Comparison of ENCODE assay signal across 13 cellular contexts in genomic region chr3:43953814-43954241, GRCh38.
A peak's percentile ranks its signal among the peaks of the same experiment; 100 is the strongest.
DNase-seq lines count a peak whose midpoint lies in the region; ATAC-seq and TF ChIP-seq lines count a peak whose summit lies in the region.
"Had no signal": no experiment of that assay in that cellular context is flagged by ENCODE, and none has a peak within 500 bp of the region (broad histone marks: within the 10 kb centered on the region; RNA-seq: fewer than 3 reads in every experiment).

No MANE protein-coding gene starts in this region.

- TF ChIP-seq CTCF in choroid plexus epithelial cell (conservative IDR thresholded peaks at IDR 0.05; ENCODE audit: low read depth, low read length) (no peak), osteoblast (IDR thresholded peaks at IDR 0.05; ENCODE audit: extremely low read depth, low read depth, low read length) (no peak), uterus (IDR thresholded peaks at IDR 0.05) (no peak)

- intact Hi-C loops in uterus (cut with DNase I; ENCODE audit: low total_unique reads), result no loop called here

- no peak overlapping the region for H3K27ac ChIP-seq in osteoblast (ENCODE audit: low read depth, low read length)
- no peak overlapping the region for H3K27ac ChIP-seq in uterus
- H3K27ac ChIP-seq: foreskin keratinocyte had no signal

- H3K4me1 ChIP-seq in osteoblast (ENCODE audit: insufficient read depth, low read length) (peaks cover 8% of the 10 kb centered on the region), uterus (no peaks in the 10 kb centered on the region)
- H3K4me1 ChIP-seq: foreskin keratinocyte had no signal

- no peaks in the 10 kb centered on the region for H3K9me3 ChIP-seq in osteoblast (ENCODE audit: low read depth, low read length)
- H3K9me3 ChIP-seq in uterus, result no peaks in the 10 kb centered on the region

- TF ChIP-seq POLR2A in uterus (IDR thresholded peaks at IDR 0.05), result no peak

- H3K4me3 ChIP-seq in choroid plexus epithelial cell (ENCODE audit: low read depth, low read length), result no peak overlapping the region
- H3K4me3 ChIP-seq in osteoblast (ENCODE audit: insufficient read depth, low read length), result peak overlapping the region; percentile 18
- no peak overlapping the region for H3K4me3 ChIP-seq in uterus

- H3K36me3 ChIP-seq in osteoblast (ENCODE audit: insufficient read depth, low read length) (no peaks in the 10 kb centered on the region), uterus (no peaks in the 10 kb centered on the region)

- peaks cover 19% of the 10 kb centered on the region for H3K27me3 ChIP-seq in osteoblast (ENCODE audit: insufficient read depth, low read length)
- no peaks in the 10 kb centered on the region for H3K27me3 ChIP-seq in uterus

- peak overlapping the region; percentile 47 for H3K4me2 ChIP-seq in osteoblast (ENCODE audit: insufficient read depth, low read length)

- H4K20me1 ChIP-seq in osteoblast (ENCODE audit: insufficient read depth, low read length), result no peaks in the 10 kb centered on the region

- no peak for ATAC-seq in HG03175 (IDR thresholded peaks at IDR 0.05; ENCODE audit: unreplicated experiment)
- ATAC-seq in GM21825 (IDR thresholded peaks at IDR 0.05; ENCODE audit: unreplicated experiment), result no peak
- ATAC-seq: foreskin keratinocyte had no signal

- H3K79me2 ChIP-seq in osteoblast (ENCODE audit: insufficient read depth, low read length), result no peaks in the 10 kb centered on the region

- no peak overlapping the region for H2AFZ ChIP-seq in osteoblast (ENCODE audit: low read length)

- DNase-seq in DMS53 treated with DMSO at 0.1 percent for 48 hours (lab: John Stamatoyannopoulos, UW; ENCODE audit: unreplicated experiment) (peak; percentile 1), MV-4-11 (lab: John Stamatoyannopoulos, UW) (peak; percentile 65), choroid plexus epithelial cell (ENCODE audit: low read depth) (peak; percentile 62), osteoblast (ENCODE audit: insufficient read length, low spot score, missing footprints) (peak; percentile 80), uterus (no peak)
- no peak for DNase-seq in effector CD4-positive, alpha-beta T cell
- DNase-seq: activated CD4-positive, alpha-beta T cell treated with anti-CD3 and anti-CD28 coated beads, Interleukin-2, amount 10 ng/mL, durations not matched to agents 24 days and 14 days; activated naive CD8-positive, alpha-beta T cell treated with anti-CD3 and anti-CD28 coated beads, Interleukin-2, amount 10 ng/mL, durations not matched to agents 7 days and 5 days; DND-41; foreskin keratinocyte; stimulated activated CD4-positive, alpha-beta T cell treated with anti-CD3 and anti-CD28 coated beads, Interleukin-4, amount 100 ng/mL, for 24 hours had no signal

Comparison
In these comparisons a context has a peak if more than half of its experiments do, and no peak if none do; other contexts are left out.
1. DNase-seq: peak in DMS53 treated with DMSO at 0.1 percent for 48 hours (single experiment), MV-4-11 (single experiment), choroid plexus epithelial cell (single experiment) and osteoblast (single experiment); none in uterus (0 of 2) and effector CD4-positive, alpha-beta T cell (single experiment).